Comparison of ENCODE assay signal across 9 cellular contexts in the genomic region with DNA sequence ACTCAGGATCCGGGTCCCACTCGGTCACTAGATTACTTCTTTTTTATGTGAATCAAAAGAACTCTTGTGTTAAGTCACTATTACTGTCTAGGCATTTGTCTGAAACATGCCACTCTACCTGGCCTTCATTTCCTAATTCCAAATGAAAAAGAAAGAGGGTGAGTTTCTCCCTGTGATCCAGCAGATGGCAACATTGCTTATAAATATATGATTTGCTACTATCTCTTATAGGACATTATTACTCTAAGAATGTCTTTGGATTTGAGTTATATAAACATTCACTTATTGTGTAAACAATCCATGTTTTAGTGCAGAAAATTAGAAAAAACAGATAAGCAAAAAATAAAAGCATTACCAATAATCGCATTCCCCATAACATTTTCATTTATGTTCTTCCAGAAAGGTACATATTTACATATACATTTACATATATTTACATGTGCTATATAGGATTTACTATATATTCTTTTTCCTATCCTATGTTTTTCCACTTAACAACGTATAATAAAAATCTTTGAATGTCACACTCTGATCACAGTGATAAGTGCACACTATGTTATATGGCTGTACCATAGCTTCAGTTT.
DNase-seq lines count a peak whose midpoint lies in the region; ATAC-seq and TF ChIP-seq lines count a peak whose summit lies in the region.
"Had no signal": no experiment of that assay in that cellular context is flagged by ENCODE, and none has a peak within 500 bp of the region (broad histone marks: within the 10 kb centered on the region; RNA-seq: fewer than 3 reads in every experiment).

No MANE protein-coding gene starts in this region.

- peak; percentile 54 for TF ChIP-seq CTCF in fibroblast of mammary gland (conservative IDR thresholded peaks at IDR 0.05; ENCODE audit: control insufficient read depth, insufficient read depth, low read depth, low read length)

- peak; percentile 16 for DNase-seq in AG08396 (ENCODE audit: low spot score)
- DNase-seq in NCI-H774 (lab: John Stamatoyannopoulos, UW), result peak; percentile 27
- DNase-seq in fibroblast of mammary gland (ENCODE audit: low read depth), result peak; percentile 34
- DNase-seq in HuH-7.5 (ENCODE audit: low spot score), result no peak
- DNase-seq in stimulated activated CD4-positive, alpha-beta T cell treated with anti-CD3 and anti-CD28 coated beads, Interleukin-1b, Interleukin-23, amount 100 ng/mL, for 48 hours, result no peak
- DNase-seq in T-helper 9 cell, result no peak

- ATAC-seq in GM19351 (IDR thresholded peaks at IDR 0.05; ENCODE audit: unreplicated experiment), result peak; percentile 65
- ATAC-seq in HG02970 (IDR thresholded peaks at IDR 0.05; ENCODE audit: low FRiP score, unreplicated experiment), result no peak

- H3K4me3 ChIP-seq in fibroblast of mammary gland (ENCODE audit: control insufficient read depth, low read depth, low read length), result no peak overlapping the region
- H3K4me3 ChIP-seq: skin epidermis had no signal

Comparison
In these comparisons a context has a peak if more than half of its experiments do, and no peak if none do; other contexts are left out.
1. DNase-seq: peak in AG08396 (single experiment), NCI-H774 (single experiment) and fibroblast of mammary gland (single experiment); none in HuH-7.5 (single experiment), stimulated activated CD4-positive, alpha-beta T cell treated with anti-CD3 and anti-CD28 coated beads, Interleukin-1b, Interleukin-23, amount 100 ng/mL, for 48 hours (single experiment) and T-helper 9 cell (single experiment).